In genomic region chr11:94519478-94520084, GRCh38 we compare ENCODE assay signal across 9 cellular contexts. TPM values are rescaled to one million over a fixed set of nuclear protein-coding genes. Genes with fewer than 3 reads are reported as not detected.
DNase-seq lines count a peak whose midpoint lies in the region; ATAC-seq and TF ChIP-seq lines count a peak whose summit lies in the region.
"Had no signal": no experiment of that assay in that cellular context is flagged by ENCODE, and none has a peak within 500 bp of the region (broad histone marks: within the 10 kb centered on the region; RNA-seq: fewer than 3 reads in every experiment).

No MANE protein-coding gene starts in this region.

- no peaks in the 10 kb centered on the region for H3K9me3 ChIP-seq in ovary
- H3K9me3 ChIP-seq: BLaER1 had no signal

- DNase-seq in DMS 273 (lab: John Stamatoyannopoulos, UW; ENCODE audit: unreplicated experiment) (peak; percentile 52), DMS 273 treated with DMSO at 0.1 percent for 48 hours (lab: John Stamatoyannopoulos, UW) (no peak), OCI-M2 (lab: John Stamatoyannopoulos, UW; ENCODE audit: unreplicated experiment) (peak; percentile 14), epithelial cell of proximal tubule (ENCODE audit: low read depth) (no peak), ovary (no peak)
- no peak for DNase-seq in stimulated activated CD4-positive, alpha-beta T cell treated with anti-CD3 and anti-CD28 coated beads, Interleukin-12 subunit alpha, Interleukin-12 subunit beta, amount 100 ng/mL, for 4 hours
- no peak for DNase-seq in activated CD4-positive, alpha-beta T cell treated with anti-CD3 and anti-CD28 coated beads, Interleukin-2, amount 50 U/mL, for 48 hours

- H3K27me3 ChIP-seq in ovary = no peaks in the 10 kb centered on the region
- H3K27me3 ChIP-seq: BLaER1 had no signal

- no peak overlapping the region for H3K27ac ChIP-seq in ovary
- H3K27ac ChIP-seq: BLaER1 had no signal

- no peak for TF ChIP-seq POLR2A in ovary (IDR thresholded peaks at IDR 0.05)

- H3K4me1 ChIP-seq in ovary (ENCODE audit: insufficient read depth) = no peaks in the 10 kb centered on the region
- H3K4me1 ChIP-seq: BLaER1 had no signal

- peak; percentile 55 for ATAC-seq in HG02938 (IDR thresholded peaks at IDR 0.05; ENCODE audit: unreplicated experiment)

- intact Hi-C loops in ovary (cut with DNase I) = loop anchor here in 2 of 4 donors (5.0 to 10.0 kb wide), 2 partner anchors 83 to 375 kb away; no protein-coding TSS in a partner anchor

- no peak for TF ChIP-seq EP300 in ovary (IDR thresholded peaks at IDR 0.05)

- H3K4me3 ChIP-seq in epithelial cell of proximal tubule (ENCODE audit: low read depth, low read length) = no peak overlapping the region
- H3K4me3 ChIP-seq in ovary = no peak overlapping the region
- H3K4me3 ChIP-seq: BLaER1 had no signal

- no peaks in the 10 kb centered on the region for H3K36me3 ChIP-seq in ovary
- H3K36me3 ChIP-seq: BLaER1 had no signal

- WGBS in ovary, 3 donors = 3 to 21% (median 9%) methylated on average over 5 of the region's 5 CpGs

- TF ChIP-seq CTCF in epithelial cell of proximal tubule (conservative IDR thresholded peaks at IDR 0.05; ENCODE audit: low read depth, low read length) (peak; percentile 63), ovary (IDR thresholded peaks at IDR 0.05) (peak; percentile 27 to 61 (median 37))

RNA-seq across cellular contexts. Expression of gene C11orf97, which starts 7.3 kb away (rescaled TPM):
- total RNA-seq in epithelial cell of proximal tubule (not detected in 2 replicates), ovary (10 to 100 TPM in 1 of 7 donors, under 1 TPM in 3, not detected in 3; 0.35 to 14.0 (median 0.39) TPM)
- polyA plus RNA-seq in ovary = not detected

RNA-seq across cellular contexts. Expression of gene FUT4, which starts 24.1 kb away (rescaled TPM):
- total RNA-seq in epithelial cell of proximal tubule (7.2 and 10.6 TPM in 2 replicates), ovary (1 to 10 TPM; 4.1 to 7.3 (median 6.4) TPM)
- 1 to 10 TPM; 2.7 to 3.7 TPM for polyA plus RNA-seq in ovary

RNA-seq across cellular contexts. Expression of gene ANKRD49, which starts 25.8 kb away (rescaled TPM):
- total RNA-seq in epithelial cell of proximal tubule (7.2 and 16.2 TPM in 2 replicates), ovary (10 to 100 TPM; 12.9 to 15.3 (median 15.0) TPM)
- polyA plus RNA-seq in ovary = 10 to 100 TPM; 22.3 to 23.0 TPM

RNA-seq across cellular contexts. Expression of gene MRE11, which starts 25.9 kb away (rescaled TPM):
- total RNA-seq in epithelial cell of proximal tubule (13.7 and 17.3 TPM in 2 replicates), ovary (10 to 100 TPM; 14.2 to 23.5 (median 20.1) TPM)
- polyA plus RNA-seq in ovary = 10 to 100 TPM in 1 of 2 donors, 1 to 10 TPM in 1; 5.6 to 13.9 TPM

RNA-seq across cellular contexts. Expression of gene PIWIL4, which starts 47.6 kb away (rescaled TPM):
- 0.22 and 1.2 TPM in 2 replicates for total RNA-seq in epithelial cell of proximal tubule
- total RNA-seq in ovary = 1 to 10 TPM; 1.9 to 4.2 (median 3.6) TPM
- polyA plus RNA-seq in ovary = 1 to 10 TPM; 3.2 to 4.6 TPM

Comparison
In these comparisons a context has a peak if more than half of its experiments do, and no peak if none do; other contexts are left out.
1. DNase-seq: peak in DMS 273 (single experiment) and OCI-M2 (single experiment); none in DMS 273 treated with DMSO at 0.1 percent for 48 hours (single experiment), epithelial cell of proximal tubule (single experiment), ovary (0 of 5), stimulated activated CD4-positive, alpha-beta T cell treated with anti-CD3 and anti-CD28 coated beads, Interleukin-12 subunit alpha, Interleukin-12 subunit beta, amount 100 ng/mL, for 4 hours (single experiment) and activated CD4-positive, alpha-beta T cell treated with anti-CD3 and anti-CD28 coated beads, Interleukin-2, amount 50 U/mL, for 48 hours (0 of 2).